ENCODE assay signal across 15 cellular contexts in genomic region chr1:184534690-184535089, GRCh38.
DNase-seq lines count a peak whose midpoint lies in the region; ATAC-seq and TF ChIP-seq lines count a peak whose summit lies in the region.
"Had no signal": no experiment of that assay in that cellular context is flagged by ENCODE, and none has a peak within 500 bp of the region (broad histone marks: within the 10 kb centered on the region; RNA-seq: fewer than 3 reads in every experiment).

No MANE protein-coding gene starts in this region.

- 91% methylated on average over 7 of the region's 7 CpGs for WGBS in esophagus muscularis mucosa

- H3K9me3 ChIP-seq in esophagus muscularis mucosa (peaks cover 0 to 15% (median 7%) of the 10 kb centered on the region in 4 donors), lower lobe of right lung (peaks cover 10% of the 10 kb centered on the region), upper lobe of right lung (no peaks in the 10 kb centered on the region)

- CTCF ChIA-PET in GM10248 (lab: Yijun Ruan, JAX) = interaction anchor here (1.6 to 2.3 kb wide), 2 partner anchors 10 to 12 kb away, joined by 5 to 7 read pairs; no protein-coding TSS in a partner anchor

- intact Hi-C loops in esophagus muscularis mucosa (cut with DNase I) = no loop called here
- intact Hi-C loops in lower lobe of right lung (cut with DNase I) = no loop called here
- intact Hi-C loops in sciatic nerve (cut with DNase I) = no loop called here
- intact Hi-C loops in upper lobe of right lung (cut with DNase I) = no loop called here

- no peak for DNase-seq in esophagus muscularis mucosa (ENCODE audit: extremely low spot score)
- no peak for DNase-seq in lower lobe of right lung
- no peak for DNase-seq in sciatic nerve (ENCODE audit: low spot score)
- DNase-seq in upper lobe of right lung = no peak
- DNase-seq in GM10248 (ENCODE audit: extremely low spot score) = no peak
- no peak for DNase-seq in NOMO-1 treated with DMSO at 0.1 percent for 48 hours (lab: John Stamatoyannopoulos, UW; ENCODE audit: unreplicated experiment)
- DNase-seq in NCI-H1694 (lab: John Stamatoyannopoulos, UW) = no peak
- no peak for DNase-seq in NCI-H1105 (lab: John Stamatoyannopoulos, UW)
- DNase-seq: activated CD8-positive, alpha-beta memory T cell treated with anti-CD3 and anti-CD28 coated beads for 24 hours; amygdala; KG1; NCI-H1092 treated with DMSO at 0.1 percent for 48 hours; NCI-H2171; stimulated activated CD4-positive, alpha-beta T cell treated with anti-CD3 and anti-CD28 coated beads, Interleukin-1b, Interleukin-23, amount 100 ng/mL, for 48 hours; substantia nigra had no signal

- H3K27me3 ChIP-seq in esophagus muscularis mucosa (no peaks in the 10 kb centered on the region), lower lobe of right lung (ENCODE audit: low read depth) (no peaks in the 10 kb centered on the region), upper lobe of right lung (no peaks in the 10 kb centered on the region)

- POLR2A ChIA-PET in GM10248 (lab: Yijun Ruan, JAX) = no interaction called here

- H3K4me3 ChIP-seq in esophagus muscularis mucosa = no peak overlapping the region
- no peak overlapping the region for H3K4me3 ChIP-seq in lower lobe of right lung
- H3K4me3 ChIP-seq in upper lobe of right lung = no peak overlapping the region

- H3K27ac ChIP-seq in esophagus muscularis mucosa (replicated peaks in 1 of 4) (peak overlapping the region; percentile 72 to 81 (median 75)), lower lobe of right lung (peak overlapping the region; percentile 57), upper lobe of right lung (peak overlapping the region; percentile 71)

- no peak for TF ChIP-seq EP300 in esophagus muscularis mucosa (IDR thresholded peaks at IDR 0.05)

- TF ChIP-seq CTCF in esophagus muscularis mucosa (IDR thresholded peaks at IDR 0.05) (no peak), lower lobe of right lung (IDR thresholded peaks at IDR 0.05) (no peak), upper lobe of right lung (IDR thresholded peaks at IDR 0.05) (no peak), GM10248 (IDR thresholded peaks at IDR 0.05; ENCODE audit: control extremely low read depth, extremely low read depth, low read depth, missing control alignments) (no peak)

- H3K36me3 ChIP-seq in esophagus muscularis mucosa = no peaks in the 10 kb centered on the region
- H3K36me3 ChIP-seq in lower lobe of right lung = no peaks in the 10 kb centered on the region
- H3K36me3 ChIP-seq in upper lobe of right lung = no peaks in the 10 kb centered on the region

- H3K4me1 ChIP-seq in esophagus muscularis mucosa (peaks cover 5 to 48% (median 39%) of the 10 kb centered on the region in 4 donors), lower lobe of right lung (no peaks in the 10 kb centered on the region), upper lobe of right lung (peaks cover 21% of the 10 kb centered on the region)

- no peak for ATAC-seq in lower lobe of right lung
- ATAC-seq in sciatic nerve = peak; percentile 53
- no peak for ATAC-seq in upper lobe of right lung

- no peak for TF ChIP-seq POLR2A in esophagus muscularis mucosa (IDR thresholded peaks at IDR 0.05; ENCODE audit: low read depth)
